ENCODE assay signal across 8 cellular contexts in the genomic region with DNA sequence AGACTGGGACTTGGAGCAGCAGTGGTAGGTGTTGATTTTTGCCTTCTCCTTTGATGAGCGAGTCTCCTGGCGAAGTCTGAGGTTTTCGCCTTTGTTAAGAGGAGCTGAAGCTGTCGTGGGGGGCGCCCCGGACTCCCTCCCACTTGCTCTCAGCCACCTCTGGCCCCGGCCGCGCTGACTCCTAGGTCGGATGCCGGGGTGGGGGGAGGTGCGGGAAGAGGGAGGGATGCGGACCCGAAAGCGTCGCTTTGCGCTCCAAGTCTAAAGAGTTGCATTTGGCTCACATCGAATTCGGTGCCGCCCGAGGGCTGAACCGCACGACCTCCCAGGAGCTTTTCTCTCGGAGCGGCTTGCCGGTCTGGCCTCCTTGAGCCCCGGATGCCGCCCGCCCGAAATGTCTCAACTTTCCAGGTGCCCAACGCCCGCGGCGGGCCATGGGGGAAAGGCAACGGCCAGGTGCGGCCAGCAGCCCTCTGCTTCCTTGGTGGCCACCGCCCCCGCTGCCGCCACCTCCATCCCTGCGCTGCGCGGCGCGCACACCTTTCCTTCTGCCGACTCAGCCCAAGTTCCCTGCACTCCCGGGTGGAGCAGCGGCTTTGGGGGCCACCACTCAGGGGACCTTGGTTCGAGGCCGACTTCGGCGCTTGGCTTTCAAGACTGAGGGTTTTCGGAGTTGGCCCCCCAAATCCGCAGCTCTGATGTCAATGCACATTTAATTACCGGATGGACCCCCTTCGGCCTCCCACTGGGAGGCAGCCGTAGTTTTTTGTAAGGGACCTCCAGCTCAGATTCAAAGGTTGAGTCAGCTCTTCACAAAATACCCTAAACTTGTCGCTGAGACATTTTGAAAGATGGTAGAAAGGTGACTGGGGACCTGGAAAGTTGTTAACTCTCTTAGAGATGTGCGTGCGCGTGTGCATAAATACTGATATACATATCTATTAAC. TPM values are rescaled to one million over a fixed set of nuclear protein-coding genes. Genes with fewer than 3 reads are reported as not detected.
A peak's percentile ranks its signal among the peaks of the same experiment; 100 is the strongest.
DNase-seq lines count a peak whose midpoint lies in the region; ATAC-seq and TF ChIP-seq lines count a peak whose summit lies in the region.

No MANE protein-coding gene starts in this region.

- H3K79me2 ChIP-seq in DND-41 (ENCODE audit: insufficient read depth, low read length) = peaks cover 53% of the 10 kb centered on the region

- H3K9me3 ChIP-seq in DND-41 (ENCODE audit: insufficient read depth, low read length, severe bottlenecking) (no peaks in the 10 kb centered on the region), skeletal muscle satellite cell (replicated peaks; ENCODE audit: low read length) (no peaks in the 10 kb centered on the region), A673 (ENCODE audit: low read depth, low read length, poor library complexity, severe bottlenecking) (no peaks in the 10 kb centered on the region)

- H3K4me1 Mint-ChIP-seq in activated T-cell treated with anti-CD3 and anti-CD28 coated beads, Interleukin-2, amount 50 U/mL, for 24 hours (ENCODE audit: low read depth) = peaks cover 21% of the 10 kb centered on the region

- H3K36me3 Mint-ChIP-seq in activated T-cell treated with anti-CD3 and anti-CD28 coated beads, Interleukin-2, amount 50 U/mL, for 24 hours (ENCODE audit: low read depth) = no peaks in the 10 kb centered on the region

- H3K36me3 ChIP-seq in DND-41 (ENCODE audit: insufficient read depth, low read length) (peaks cover 4% of the 10 kb centered on the region; the same call in 1 of the 2 replicates), skeletal muscle satellite cell (ENCODE audit: insufficient read depth, low read length) (no peaks in the 10 kb centered on the region), A673 (ENCODE audit: insufficient read depth, low read length, poor library complexity, severe bottlenecking) (no peaks in the 10 kb centered on the region)

- BruUV-seq in A673 (replicated peaks; lab: Mats Ljungman, UMichigan) = no TSS peak

- H3K4me2 ChIP-seq in DND-41 (ENCODE audit: insufficient read depth, low read length) (peak overlapping the region; percentile 63), skeletal muscle satellite cell (ENCODE audit: low read length) (peak overlapping the region; percentile 77)

- POLR2A ChIA-PET in A673 (lab: Charles Lee; ENCODE audit: low non-redundant PET) = no interaction called here

- CTCF ChIA-PET in A673 (lab: Charles Lee) = no interaction called here

- peak overlapping the region; percentile 84 for H3K27ac ChIP-seq in DND-41 (ENCODE audit: low read length)
- H3K27ac ChIP-seq in A673 (ENCODE audit: low read depth, low read length, poor library complexity, severe bottlenecking) = no peak overlapping the region

- H3K27me3 Mint-ChIP-seq in activated T-cell treated with anti-CD3 and anti-CD28 coated beads, Interleukin-2, amount 50 U/mL, for 24 hours = peaks cover 48% of the 10 kb centered on the region

- no peaks in the 10 kb centered on the region for H3K9me3 Mint-ChIP-seq in activated T-cell treated with anti-CD3 and anti-CD28 coated beads, Interleukin-2, amount 50 U/mL, for 24 hours

- H2AFZ ChIP-seq in DND-41 (ENCODE audit: low read depth, low read length) = peak overlapping the region; percentile 69

- H3K27me3 ChIP-seq in DND-41 (ENCODE audit: insufficient read depth, low read length, poor library complexity) (no peaks in the 10 kb centered on the region), skeletal muscle satellite cell (ENCODE audit: control insufficient read depth, insufficient read depth, low read length) (peaks cover 26% of the 10 kb centered on the region), A673 (replicated peaks; ENCODE audit: insufficient read depth, low read depth, low read length, poor library complexity) (peaks cover 36% of the 10 kb centered on the region)

- H4K20me1 ChIP-seq in DND-41 (ENCODE audit: insufficient read depth, low read length) = peaks cover 4% of the 10 kb centered on the region

- ATAC-seq in DND-41 (ENCODE audit: insufficient read depth, low read depth) (peak; percentile 43), HG03025 (IDR thresholded peaks at IDR 0.05; ENCODE audit: low FRiP score, unreplicated experiment) (peak; percentile 11), left cardiac atrium (no peak)

- DNase-seq in DND-41 (peak; percentile 60), left cardiac atrium (peak; percentile 19), NCI-H1436 (lab: John Stamatoyannopoulos, UW) (no peak), A673 (ENCODE audit: low spot score) (no peak), cortex of kidney (lab: John Stamatoyannopoulos, UW) (no peak)
- peak; percentile 62 for DNase-seq in activated T-cell treated with anti-CD3 and anti-CD28 coated beads, Interleukin-2, amount 50 U/mL, for 24 hours

- peak overlapping the region; percentile 49 to 79; a peak in 3 of 4 replicates for H3K4me3 ChIP-seq in DND-41 (ENCODE audit: low read depth in 1 of 2, low read length in 2 of 2)
- peak overlapping the region; percentile 67 for H3K4me3 ChIP-seq in skeletal muscle satellite cell (ENCODE audit: low read length)
- H3K4me3 ChIP-seq in A673 (ENCODE audit: low read depth, low read length, poor library complexity, severe bottlenecking) = no peak overlapping the region

- TF ChIP-seq CTCF in DND-41 (IDR thresholded peaks at IDR 0.05; ENCODE audit: borderline replicate concordance, extremely low read depth, low read length, poor library complexity, severe bottlenecking) (no peak), A673 (conservative IDR thresholded peaks at IDR 0.05; ENCODE audit: low read depth, low read length) (no peak)

- peaks cover 66% of the 10 kb centered on the region for H3K4me1 ChIP-seq in DND-41 (ENCODE audit: insufficient read depth, low read length)
- no peaks in the 10 kb centered on the region for H3K4me1 ChIP-seq in skeletal muscle satellite cell (ENCODE audit: control insufficient read depth, insufficient read depth, low read length)
- H3K4me1 ChIP-seq in A673 (ENCODE audit: insufficient read depth, low read length, poor library complexity, severe bottlenecking) = no peaks in the 10 kb centered on the region

- H3K4me3 Mint-ChIP-seq in activated T-cell treated with anti-CD3 and anti-CD28 coated beads, Interleukin-2, amount 50 U/mL, for 24 hours = peak overlapping the region; percentile 79

- intact Hi-C loops in left cardiac atrium (cut with DNase I) = no loop called here
- intact Hi-C loops in A673 (cut with micrococcal nuclease; ENCODE audit: unreplicated experiment) = no loop called here

- H3K27ac Mint-ChIP-seq in activated T-cell treated with anti-CD3 and anti-CD28 coated beads, Interleukin-2, amount 50 U/mL, for 24 hours = peak overlapping the region; percentile 48

- H3K9ac ChIP-seq in DND-41 (ENCODE audit: low read depth, low read length) (peak overlapping the region; percentile 79), skeletal muscle satellite cell (ENCODE audit: low read depth, low read length) (no peak overlapping the region)

RNA-seq across cellular contexts. Expression of a gene that starts 1.0 kb away (rescaled TPM):
- total RNA-seq in left cardiac atrium (under 1 TPM; 0.80 to 0.81 TPM), A673 (2021) (not detected in 2 replicates)
- total RNA-seq in skeletal muscle satellite cell (2012; rRNA removed) = under 0.01 TPM in 1 of 2 replicates, not detected in the other

Comparison
In these comparisons a context has a peak if more than half of its experiments do, and no peak if none do; other contexts are left out.
1. ATAC-seq: peak in DND-41 (single experiment) and HG03025 (single experiment); none in left cardiac atrium (0 of 2).
2. DNase-seq: peak in DND-41 (single experiment), activated T-cell treated with anti-CD3 and anti-CD28 coated beads, Interleukin-2, amount 50 U/mL, for 24 hours (single experiment) and left cardiac atrium (single experiment); none in NCI-H1436 (single experiment), A673 (single experiment) and cortex of kidney (single experiment).